In genomic region chr6:125558451-125558850, GRCh38 we compare ENCODE assay signal across 28 cellular contexts.
A peak's percentile ranks its signal among the peaks of the same experiment; 100 is the strongest.
DNase-seq lines count a peak whose midpoint lies in the region; ATAC-seq lines count a peak whose summit lies in the region.
"Had no signal": no experiment of that assay in that cellular context is flagged by ENCODE, and none has a peak within 500 bp of the region (broad histone marks: within the 10 kb centered on the region; RNA-seq: fewer than 3 reads in every experiment).

No MANE protein-coding gene starts in this region.

- intact Hi-C loops in activated T-helper 2 cell treated with anti-CD3 and anti-CD28 coated beads, Interferon-gamma antibody, Interleukin-2, Interleukin-4, amounts not matched to agents 10 μg/mL and 5 μg/mL and 100 μg/mL, durations not matched to agents 14 hours and 24 hours and 36 hours (cut with micrococcal nuclease): no loop called here

- no peak overlapping the region for H3K4me3 ChIP-seq in mesodermal cell (ENCODE audit: extremely low read depth, insufficient read depth, low read length, poor library complexity, severe bottlenecking)
- H3K4me3 ChIP-seq: dorsolateral prefrontal cortex, gastrocnemius medialis, upper lobe of left lung had no signal

- peaks cover 15% of the 10 kb centered on the region for H3K4me1 ChIP-seq in mesodermal cell (ENCODE audit: control insufficient read depth, insufficient read depth, low read length, poor library complexity, severe bottlenecking)
- H3K4me1 ChIP-seq: gastrocnemius medialis had no signal

- peak; percentile 28 for ATAC-seq in stimulated activated effector memory CD8-positive, alpha-beta T cell treated with anti-CD3 and anti-CD28 coated beads, Interleukin-12 subunit alpha, Interleukin-12 subunit beta, amount 100 ng/mL, for 72 hours
- no peak for ATAC-seq in HG03565 (IDR thresholded peaks at IDR 0.05; ENCODE audit: unreplicated experiment)
- ATAC-seq: activated T-helper 17 cell treated with anti-CD3 and anti-CD28 coated beads, Interleukin-2, amount 50 U/mL, for 72 hours had no signal

- H3K27me3 Mint-ChIP-seq in activated T-helper 2 cell treated with anti-CD3 and anti-CD28 coated beads, Interferon-gamma antibody, Interleukin-2, Interleukin-4, amounts not matched to agents 10 μg/mL and 5 μg/mL and 100 μg/mL, durations not matched to agents 14 hours and 24 hours and 36 hours (ENCODE audit: low read depth): peaks cover 2% of the 10 kb centered on the region
- peaks cover 0 to 3% (median 2%) of the 10 kb centered on the region in 3 donors for H3K27me3 Mint-ChIP-seq in immature natural killer cell (ENCODE audit: low read depth in 3 of 3)
- H3K27me3 Mint-ChIP-seq: activated CD4-positive, alpha-beta memory T cell treated with anti-CD3 and anti-CD28 coated beads, Interleukin-2, amount 10 ng/mL, durations not matched to agents 7 days and 5 days; progenitor cell of endocrine pancreas had no signal

- H3K9me3 ChIP-seq in mesodermal cell (ENCODE audit: control insufficient read depth, low read length): no peaks in the 10 kb centered on the region
- H3K9me3 ChIP-seq: gastrocnemius medialis, neutrophil, upper lobe of left lung had no signal

- no peak overlapping the region for H3K27ac Mint-ChIP-seq in stimulated activated effector memory CD8-positive, alpha-beta T cell treated with anti-CD3 and anti-CD28 coated beads, Interleukin-12 subunit alpha, Interleukin-12 subunit beta, amount 100 ng/mL, for 72 hours
- no peak overlapping the region for H3K27ac Mint-ChIP-seq in activated T-helper 2 cell treated with anti-CD3 and anti-CD28 coated beads, Interferon-gamma antibody, Interleukin-2, Interleukin-4, amounts not matched to agents 10 μg/mL and 5 μg/mL and 100 μg/mL, durations not matched to agents 14 hours and 24 hours and 36 hours
- H3K27ac Mint-ChIP-seq in immature natural killer cell: no peak overlapping the region
- H3K27ac Mint-ChIP-seq: activated CD4-positive, alpha-beta memory T cell treated with anti-CD3 and anti-CD28 coated beads, Interleukin-2, amount 10 ng/mL, durations not matched to agents 7 days and 5 days; activated T-helper 17 cell treated with anti-CD3 and anti-CD28 coated beads, Interleukin-2, amount 50 U/mL, for 72 hours; progenitor cell of endocrine pancreas had no signal

- peak; percentile 8 for DNase-seq in NCI-H2227 (lab: John Stamatoyannopoulos, UW; ENCODE audit: unreplicated experiment)
- DNase-seq in NCI-H2227 treated with DMSO at 0.1 percent for 48 hours (lab: John Stamatoyannopoulos, UW): no peak
- DNase-seq in ecto neural progenitor cell (ENCODE audit: low spot score): peak; percentile 77
- no peak for DNase-seq in stimulated activated effector memory CD8-positive, alpha-beta T cell treated with anti-CD3 and anti-CD28 coated beads, Interleukin-12 subunit alpha, Interleukin-12 subunit beta, amount 100 ng/mL, for 72 hours (ENCODE audit: low spot score in 2 of 2)
- DNase-seq in activated T-helper 2 cell treated with anti-CD3 and anti-CD28 coated beads, Interferon-gamma antibody, Interleukin-2, Interleukin-4, amounts not matched to agents 10 μg/mL and 5 μg/mL and 100 μg/mL, durations not matched to agents 14 hours and 24 hours and 36 hours (ENCODE audit: low spot score): no peak
- no peak for DNase-seq in immature natural killer cell
- DNase-seq: 8988T; activated CD4-positive, alpha-beta memory T cell treated with anti-CD3 and anti-CD28 coated beads, Interleukin-2, amount 10 ng/mL, durations not matched to agents 7 days and 5 days; activated CD8-positive, alpha-beta memory T cell treated with anti-CD3 and anti-CD28 coated beads, Interleukin-2, amount 50 U/mL, for 4 hours; activated naive CD4-positive, alpha-beta T cell treated with anti-CD3 and anti-CD28 coated beads, Interleukin-2, amount 50 U/mL, for 16 hours; brain microvascular endothelial cell; COR-L47; dorsolateral prefrontal cortex; gastrocnemius medialis; KBM-7; NCI-H1092; NCI-H187; NCI-H510A treated with DMSO at 0.1 percent for 48 hours; stimulated activated CD4-positive, alpha-beta T cell treated with anti-CD3 and anti-CD28 coated beads, Interleukin-4, amount 100 ng/mL, for 24 hours; substantia nigra; T-helper 2 cell had no signal

- H3K9me3 Mint-ChIP-seq in stimulated activated effector memory CD8-positive, alpha-beta T cell treated with anti-CD3 and anti-CD28 coated beads, Interleukin-12 subunit alpha, Interleukin-12 subunit beta, amount 100 ng/mL, for 72 hours: no peaks in the 10 kb centered on the region
- H3K9me3 Mint-ChIP-seq in activated T-helper 2 cell treated with anti-CD3 and anti-CD28 coated beads, Interferon-gamma antibody, Interleukin-2, Interleukin-4, amounts not matched to agents 10 μg/mL and 5 μg/mL and 100 μg/mL, durations not matched to agents 14 hours and 24 hours and 36 hours: no peaks in the 10 kb centered on the region
- no peaks in the 10 kb centered on the region for H3K9me3 Mint-ChIP-seq in immature natural killer cell
- H3K9me3 Mint-ChIP-seq: activated CD4-positive, alpha-beta memory T cell treated with anti-CD3 and anti-CD28 coated beads, Interleukin-2, amount 10 ng/mL, durations not matched to agents 7 days and 5 days; activated T-helper 17 cell treated with anti-CD3 and anti-CD28 coated beads, Interleukin-2, amount 50 U/mL, for 72 hours had no signal

- no peak overlapping the region for H3K4me3 Mint-ChIP-seq in stimulated activated effector memory CD8-positive, alpha-beta T cell treated with anti-CD3 and anti-CD28 coated beads, Interleukin-12 subunit alpha, Interleukin-12 subunit beta, amount 100 ng/mL, for 72 hours
- H3K4me3 Mint-ChIP-seq in activated T-helper 2 cell treated with anti-CD3 and anti-CD28 coated beads, Interferon-gamma antibody, Interleukin-2, Interleukin-4, amounts not matched to agents 10 μg/mL and 5 μg/mL and 100 μg/mL, durations not matched to agents 14 hours and 24 hours and 36 hours (ENCODE audit: low read depth): no peak overlapping the region
- no peak overlapping the region for H3K4me3 Mint-ChIP-seq in immature natural killer cell
- H3K4me3 Mint-ChIP-seq: activated CD4-positive, alpha-beta memory T cell treated with anti-CD3 and anti-CD28 coated beads, Interleukin-2, amount 10 ng/mL, durations not matched to agents 7 days and 5 days; activated T-helper 17 cell treated with anti-CD3 and anti-CD28 coated beads, Interleukin-2, amount 50 U/mL, for 72 hours had no signal

- H3K36me3 Mint-ChIP-seq in stimulated activated effector memory CD8-positive, alpha-beta T cell treated with anti-CD3 and anti-CD28 coated beads, Interleukin-12 subunit alpha, Interleukin-12 subunit beta, amount 100 ng/mL, for 72 hours: no peaks in the 10 kb centered on the region
- no peaks in the 10 kb centered on the region for H3K36me3 Mint-ChIP-seq in activated T-helper 2 cell treated with anti-CD3 and anti-CD28 coated beads, Interferon-gamma antibody, Interleukin-2, Interleukin-4, amounts not matched to agents 10 μg/mL and 5 μg/mL and 100 μg/mL, durations not matched to agents 14 hours and 24 hours and 36 hours (ENCODE audit: low read depth)
- no peaks in the 10 kb centered on the region for H3K36me3 Mint-ChIP-seq in immature natural killer cell

- peak overlapping the region; percentile 19 for H3K27ac ChIP-seq in mesodermal cell (ENCODE audit: low read depth, low read length, severe bottlenecking)
- H3K27ac ChIP-seq: brain microvascular endothelial cell, C4-2B, dorsolateral prefrontal cortex, gastrocnemius medialis, neutrophil, upper lobe of left lung had no signal

- H3K4me1 Mint-ChIP-seq in stimulated activated effector memory CD8-positive, alpha-beta T cell treated with anti-CD3 and anti-CD28 coated beads, Interleukin-12 subunit alpha, Interleukin-12 subunit beta, amount 100 ng/mL, for 72 hours: no peaks in the 10 kb centered on the region
- H3K4me1 Mint-ChIP-seq in activated T-helper 2 cell treated with anti-CD3 and anti-CD28 coated beads, Interferon-gamma antibody, Interleukin-2, Interleukin-4, amounts not matched to agents 10 μg/mL and 5 μg/mL and 100 μg/mL, durations not matched to agents 14 hours and 24 hours and 36 hours (ENCODE audit: low read depth): no peaks in the 10 kb centered on the region
- H3K4me1 Mint-ChIP-seq in immature natural killer cell: no peaks in the 10 kb centered on the region
- H3K4me1 Mint-ChIP-seq: activated CD4-positive, alpha-beta memory T cell treated with anti-CD3 and anti-CD28 coated beads, Interleukin-2, amount 10 ng/mL, durations not matched to agents 7 days and 5 days; activated T-helper 17 cell treated with anti-CD3 and anti-CD28 coated beads, Interleukin-2, amount 50 U/mL, for 72 hours had no signal

- 81 to 93% methylated on average over 2 to 6 of the region's 6 CpGs for whole genome bisulfite sequencing in mesodermal cell (ENCODE audit: insufficient coverage in 2 of 2), 2 experiments

- no peaks in the 10 kb centered on the region for H3K36me3 ChIP-seq in mesodermal cell (ENCODE audit: control insufficient read depth, insufficient read depth, low read length)
- H3K36me3 ChIP-seq: brain microvascular endothelial cell, gastrocnemius medialis, neutrophil, upper lobe of left lung had no signal

Comparison
In these comparisons a context has a peak if more than half of its experiments do, and no peak if none do; other contexts are left out.
1. DNase-seq: peak in NCI-H2227 (single experiment) and ecto neural progenitor cell (single experiment); none in NCI-H2227 treated with DMSO at 0.1 percent for 48 hours (single experiment), stimulated activated effector memory CD8-positive, alpha-beta T cell treated with anti-CD3 and anti-CD28 coated beads, Interleukin-12 subunit alpha, Interleukin-12 subunit beta, amount 100 ng/mL, for 72 hours (0 of 2), activated T-helper 2 cell treated with anti-CD3 and anti-CD28 coated beads, Interferon-gamma antibody, Interleukin-2, Interleukin-4, amounts not matched to agents 10 μg/mL and 5 μg/mL and 100 μg/mL, durations not matched to agents 14 hours and 24 hours and 36 hours (single experiment) and immature natural killer cell (0 of 3).